11 cellular contexts compared by ENCODE assay signal in genomic region chr20:51412333-51412761, GRCh38.
DNase-seq lines count a peak whose midpoint lies in the region; FAIRE-seq and TF ChIP-seq lines count a peak whose summit lies in the region.
"Had no signal": no experiment of that assay in that cellular context is flagged by ENCODE, and none has a peak within 500 bp of the region (broad histone marks: within the 10 kb centered on the region; RNA-seq: fewer than 3 reads in every experiment).

No MANE protein-coding gene starts in this region.

- peaks cover 13% of the 10 kb centered on the region for H3K4me1 ChIP-seq in muscle layer of colon (ENCODE audit: insufficient read depth, low read length)
- H3K4me1 ChIP-seq: Caco-2 had no signal

- H3K4me3 ChIP-seq in muscle layer of colon (ENCODE audit: low read depth in 1 of 2, low read length in 2 of 2), result no peak overlapping the region

- DNase-seq in stimulated activated CD4-positive, alpha-beta T cell treated with anti-CD3 and anti-CD28 coated beads, Interleukin-4, amount 100 ng/mL, for 24 hours, result peak; percentile 11
- DNase-seq in stimulated activated CD4-positive, alpha-beta T cell treated with anti-CD3 and anti-CD28 coated beads, Interleukin-1b, Interleukin-23, amount 100 ng/mL, for 48 hours, result no peak
- DNase-seq in dermis blood vessel endothelial cell (peak; percentile 57), GM12891 (ENCODE audit: insufficient read length, low spot score) (no peak), NCI-H510A (lab: John Stamatoyannopoulos, UW) (no peak), GM19238 (ENCODE audit: insufficient read length, low spot score) (no peak)
- DNase-seq in NK-92 treated with Interleukin-12 subunit alpha and Interleukin-12 subunit beta, amount 100 ng/mL, for 24 hours (lab: John Stamatoyannopoulos, UW), result no peak
- DNase-seq: Caco-2, T-helper 9 cell had no signal

- H3K9me3 ChIP-seq in muscle layer of colon (ENCODE audit: low read length), result no peaks in the 10 kb centered on the region
- H3K9me3 ChIP-seq: Caco-2 had no signal

- peak overlapping the region; percentile 36 for H3K27ac ChIP-seq in muscle layer of colon (ENCODE audit: low read depth, low read length)

- no peak for FAIRE-seq in GM12891 (lab: Jason Lieb, UNC)
- FAIRE-seq: frontal cortex had no signal

- peaks cover 7% of the 10 kb centered on the region for H3K36me3 ChIP-seq in muscle layer of colon (ENCODE audit: insufficient read depth, low read length)

- TF ChIP-seq POLR2A in GM12891 (IDR thresholded peaks at IDR 0.05; ENCODE audit: low read depth, low read length), result no peak

- no peaks in the 10 kb centered on the region for H3K27me3 ChIP-seq in muscle layer of colon (ENCODE audit: control insufficient read depth in 1 of 2, insufficient read depth in 2 of 2, low read length in 2 of 2)

- no peak overlapping the region for H3K9ac ChIP-seq in muscle layer of colon (ENCODE audit: low read length)

TF ChIP-seq in GM12891, 5 proteins besides CTCF, POLR2A, EP300 and RAD21:
- TF ChIP-seq POU2F2 (IDR thresholded peaks at IDR 0.05; ENCODE audit: low read depth, low read length), result no peak
- no peak for TF ChIP-seq SPI1 (IDR thresholded peaks at IDR 0.05; ENCODE audit: low read depth, low read length)
- no peak for TF ChIP-seq POLR2AphosphoS5 (IDR thresholded peaks at IDR 0.05; ENCODE audit: low read depth, low read length)
- TF ChIP-seq TAF1 (IDR thresholded peaks at IDR 0.05; ENCODE audit: low read depth, low read length), result no peak
- no peak for TF ChIP-seq PAX5 (IDR thresholded peaks at IDR 0.05; ENCODE audit: insufficient read depth, low read length, severe bottlenecking)

Comparison
In these comparisons a context has a peak if more than half of its experiments do, and no peak if none do; other contexts are left out.
1. DNase-seq: peak in stimulated activated CD4-positive, alpha-beta T cell treated with anti-CD3 and anti-CD28 coated beads, Interleukin-4, amount 100 ng/mL, for 24 hours (single experiment) and dermis blood vessel endothelial cell (single experiment); none in stimulated activated CD4-positive, alpha-beta T cell treated with anti-CD3 and anti-CD28 coated beads, Interleukin-1b, Interleukin-23, amount 100 ng/mL, for 48 hours (single experiment), GM12891 (single experiment), NK-92 treated with Interleukin-12 subunit alpha and Interleukin-12 subunit beta, amount 100 ng/mL, for 24 hours (single experiment), NCI-H510A (single experiment) and GM19238 (single experiment).